In the genomic region with DNA sequence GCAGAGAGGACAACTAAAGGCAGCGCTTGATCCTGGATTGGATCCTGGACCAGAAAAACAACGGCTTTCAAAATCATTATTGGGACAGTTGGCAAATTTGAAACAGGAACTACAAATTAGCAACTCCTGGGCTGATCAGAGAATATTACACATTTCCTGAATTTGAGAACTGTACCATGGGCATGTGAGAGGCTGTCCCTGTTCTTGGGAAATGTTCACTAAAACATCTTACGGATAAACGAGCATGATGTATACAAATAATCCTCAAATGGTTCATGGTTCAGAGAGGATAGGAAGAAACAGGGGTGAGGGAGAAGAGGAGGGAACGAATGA, we compare ENCODE assay signal across 18 cellular contexts. TPM values are rescaled to one million over a fixed set of nuclear protein-coding genes. Genes with fewer than 3 reads are reported as not detected.
DNase-seq lines count a peak whose midpoint lies in the region; ATAC-seq and TF ChIP-seq lines count a peak whose summit lies in the region.
"Had no signal": no experiment of that assay in that cellular context is flagged by ENCODE, and none has a peak within 500 bp of the region (broad histone marks: within the 10 kb centered on the region; RNA-seq: fewer than 3 reads in every experiment).

No MANE protein-coding gene starts in this region.

- TF ChIP-seq CTCF in vagina (IDR thresholded peaks at IDR 0.05) = no peak

- H3K27ac ChIP-seq in mesodermal cell (ENCODE audit: low read depth, low read length, severe bottlenecking) (peak overlapping the region; percentile 29), vagina (peak overlapping the region; percentile 68)

- CTCF ChIA-PET in activated naive CD4-positive, alpha-beta T cell treated with anti-CD3 and anti-CD28 coated beads for 36 hours (lab: Charles Lee) = interaction anchor here (1.8 kb wide), 1 partner anchor 65 kb away, joined by 16 read pairs; no protein-coding TSS in a partner anchor

- peaks cover 5% of the 10 kb centered on the region for H3K4me1 Mint-ChIP-seq in activated naive CD4-positive, alpha-beta T cell treated with anti-CD3 and anti-CD28 coated beads for 36 hours (ENCODE audit: low read depth)
- H3K4me1 Mint-ChIP-seq in activated T-helper 17 cell treated with anti-CD3 and anti-CD28 coated beads, Interleukin-2, amount 50 U/mL, for 72 hours = peaks cover 3% of the 10 kb centered on the region

- no peak for DNase-seq in activated naive CD4-positive, alpha-beta T cell treated with anti-CD3 and anti-CD28 coated beads, Interleukin-2, amount 50 U/mL, for 72 hours (ENCODE audit: low spot score in 2 of 2)
- no peak for DNase-seq in activated naive CD4-positive, alpha-beta T cell treated with anti-CD3 and anti-CD28 coated beads for 36 hours
- DNase-seq in adipocyte (ENCODE audit: low read depth) (no peak), vagina (ENCODE audit: extremely low spot score in 2 of 2) (no peak), NCI-H1694 (lab: John Stamatoyannopoulos, UW) (no peak), superior temporal gyrus (ENCODE audit: extremely low spot score) (no peak)
- DNase-seq: activated CD4-positive, alpha-beta T cell treated with anti-CD3 and anti-CD28 coated beads, Interleukin-2, amount 50 U/mL, for 4 hours; Calu3; H7; immature natural killer cell; KG1; mucosa of descending colon; NCI-H187; NCI-H524; stimulated activated CD4-positive, alpha-beta T cell treated with anti-CD3 and anti-CD28 coated beads, Interleukin-2, amount 100 ng/mL, for 24 hours had no signal

- H3K9me3 ChIP-seq in adipocyte (ENCODE audit: control insufficient read depth, low read length) (no peaks in the 10 kb centered on the region), mesodermal cell (ENCODE audit: control insufficient read depth, low read length) (no peaks in the 10 kb centered on the region), vagina (no peaks in the 10 kb centered on the region)
- H3K9me3 ChIP-seq: mucosa of descending colon had no signal

- no peak for ATAC-seq in activated naive CD4-positive, alpha-beta T cell treated with anti-CD3 and anti-CD28 coated beads, Interleukin-2, amount 50 U/mL, for 72 hours
- ATAC-seq in activated T-helper 17 cell treated with anti-CD3 and anti-CD28 coated beads, Interleukin-2, amount 50 U/mL, for 72 hours (replicated peaks) = no peak

- H3K27me3 Mint-ChIP-seq in activated naive CD4-positive, alpha-beta T cell treated with anti-CD3 and anti-CD28 coated beads for 36 hours (ENCODE audit: low read depth) = no peaks in the 10 kb centered on the region
- H3K27me3 Mint-ChIP-seq in activated T-helper 17 cell treated with anti-CD3 and anti-CD28 coated beads, Interleukin-2, amount 50 U/mL, for 72 hours = no peaks in the 10 kb centered on the region

- H3K27me3 ChIP-seq in adipocyte (replicated peaks; ENCODE audit: control insufficient read depth, insufficient read depth, low read length) (no peaks in the 10 kb centered on the region), vagina (no peaks in the 10 kb centered on the region)

- WGBS in mesodermal cell (ENCODE audit: insufficient coverage in 2 of 2), 2 experiments = 100% methylated on average over 1 to 4 of the region's 5 CpGs

- H3K4me3 ChIP-seq in adipocyte (ENCODE audit: low read length) (peak overlapping the region; percentile 23), mesodermal cell (ENCODE audit: extremely low read depth, insufficient read depth, low read length, poor library complexity, severe bottlenecking) (no peak overlapping the region), vagina (no peak overlapping the region)
- H3K4me3 ChIP-seq: mucosa of descending colon had no signal

- no peak overlapping the region for H3K4me3 Mint-ChIP-seq in activated naive CD4-positive, alpha-beta T cell treated with anti-CD3 and anti-CD28 coated beads for 36 hours
- no peak overlapping the region for H3K4me3 Mint-ChIP-seq in activated T-helper 17 cell treated with anti-CD3 and anti-CD28 coated beads, Interleukin-2, amount 50 U/mL, for 72 hours
- H3K4me3 Mint-ChIP-seq: activated T-helper 1 cell treated with anti-CD3 and anti-CD28 coated beads, Interleukin-12 subunit alpha, Interleukin-12 subunit beta, Interleukin-2, Interleukin-4 antibody, amounts not matched to agents 30 ng/mL and 10 ng/mL and 1 ng/mL, durations not matched to agents 14 hours and 24 hours and 36 hours; immature natural killer cell had no signal

- peaks cover 5 to 6% of the 10 kb centered on the region in 2 donors for H3K36me3 Mint-ChIP-seq in activated naive CD4-positive, alpha-beta T cell treated with anti-CD3 and anti-CD28 coated beads, Interleukin-2, amount 50 U/mL, for 72 hours
- peaks cover 6% of the 10 kb centered on the region for H3K36me3 Mint-ChIP-seq in activated naive CD4-positive, alpha-beta T cell treated with anti-CD3 and anti-CD28 coated beads for 36 hours (ENCODE audit: low read depth)
- H3K36me3 Mint-ChIP-seq in activated T-helper 17 cell treated with anti-CD3 and anti-CD28 coated beads, Interleukin-2, amount 50 U/mL, for 72 hours (ENCODE audit: low read depth) = peaks cover 28% of the 10 kb centered on the region

- TF ChIP-seq POLR2A in vagina (IDR thresholded peaks at IDR 0.05) = no peak

- peaks cover 11% of the 10 kb centered on the region for H3K36me3 ChIP-seq in adipocyte (ENCODE audit: control insufficient read depth, insufficient read depth, low read length, severe bottlenecking)
- peaks cover 47% of the 10 kb centered on the region for H3K36me3 ChIP-seq in mesodermal cell (ENCODE audit: control insufficient read depth, insufficient read depth, low read length)
- peaks cover 0 to 9% of the 10 kb centered on the region in 2 donors for H3K36me3 ChIP-seq in vagina

- H3K27ac Mint-ChIP-seq in activated naive CD4-positive, alpha-beta T cell treated with anti-CD3 and anti-CD28 coated beads, Interleukin-2, amount 50 U/mL, for 72 hours = peak overlapping the region; percentile 59 to 85
- no peak overlapping the region for H3K27ac Mint-ChIP-seq in activated naive CD4-positive, alpha-beta T cell treated with anti-CD3 and anti-CD28 coated beads for 36 hours
- H3K27ac Mint-ChIP-seq in activated T-helper 17 cell treated with anti-CD3 and anti-CD28 coated beads, Interleukin-2, amount 50 U/mL, for 72 hours = no peak overlapping the region

- H3K9me3 Mint-ChIP-seq in activated naive CD4-positive, alpha-beta T cell treated with anti-CD3 and anti-CD28 coated beads, Interleukin-2, amount 50 U/mL, for 72 hours = no peaks in the 10 kb centered on the region
- H3K9me3 Mint-ChIP-seq in activated naive CD4-positive, alpha-beta T cell treated with anti-CD3 and anti-CD28 coated beads for 36 hours = no peaks in the 10 kb centered on the region
- H3K9me3 Mint-ChIP-seq in activated T-helper 17 cell treated with anti-CD3 and anti-CD28 coated beads, Interleukin-2, amount 50 U/mL, for 72 hours = no peaks in the 10 kb centered on the region
- H3K9me3 Mint-ChIP-seq: activated T-helper 1 cell treated with anti-CD3 and anti-CD28 coated beads, Interleukin-12 subunit alpha, Interleukin-12 subunit beta, Interleukin-2, Interleukin-4 antibody, amounts not matched to agents 30 ng/mL and 10 ng/mL and 1 ng/mL, durations not matched to agents 14 hours and 24 hours and 36 hours; immature natural killer cell had no signal

- peaks cover 24% of the 10 kb centered on the region for H3K4me1 ChIP-seq in adipocyte (ENCODE audit: control insufficient read depth, insufficient read depth, low read length)
- peaks cover 15% of the 10 kb centered on the region for H3K4me1 ChIP-seq in mesodermal cell (ENCODE audit: control insufficient read depth, insufficient read depth, low read length, poor library complexity, severe bottlenecking)
- H3K4me1 ChIP-seq in vagina = no peaks in the 10 kb centered on the region

- intact Hi-C loops in activated naive CD4-positive, alpha-beta T cell treated with anti-CD3 and anti-CD28 coated beads for 36 hours (cut with micrococcal nuclease) = no loop called here
- intact Hi-C loops in vagina (cut with DNase I) = no loop called here

- H3K9ac ChIP-seq in adipocyte (ENCODE audit: low read length) = peak overlapping the region; percentile 26

RNA-seq across cellular contexts. Expression of gene ITGAE, which starts 2.3 kb away (rescaled TPM):
- total RNA-seq in activated naive CD4-positive, alpha-beta T cell treated with anti-CD3 and anti-CD28 coated beads, Interleukin-2, amount 50 U/mL, for 72 hours = 10 to 100 TPM; 36.7 to 48.0 TPM
- total RNA-seq in activated naive CD4-positive, alpha-beta T cell treated with anti-CD3 and anti-CD28 coated beads for 36 hours = 10 to 100 TPM; 31.7 to 32.4 TPM
- polyA plus RNA-seq in mesodermal cell (2013, experiment 1 of 2) = 45.7 TPM
- 39.8 TPM for polyA plus RNA-seq in mesodermal cell (2013, experiment 2 of 2)
- 30.9 TPM for total RNA-seq in vagina
- total RNA-seq in activated T-helper 17 cell treated with anti-CD3 and anti-CD28 coated beads, Interleukin-2, amount 50 U/mL, for 72 hours = 10 to 100 TPM; 24.2 to 43.2 TPM

RNA-seq across cellular contexts. Expression of gene NCBP3, which starts 42.8 kb away (rescaled TPM):
- total RNA-seq in activated naive CD4-positive, alpha-beta T cell treated with anti-CD3 and anti-CD28 coated beads, Interleukin-2, amount 50 U/mL, for 72 hours = 10 to 100 TPM; 35.4 to 44.4 TPM
- total RNA-seq in activated naive CD4-positive, alpha-beta T cell treated with anti-CD3 and anti-CD28 coated beads for 36 hours = 10 to 100 TPM; 33.9 to 40.4 TPM
- polyA plus RNA-seq in mesodermal cell (2013, experiment 1 of 2) = 47.0 TPM
- 44.5 TPM for polyA plus RNA-seq in mesodermal cell (2013, experiment 2 of 2)
- 20.6 TPM for total RNA-seq in vagina
- total RNA-seq in activated T-helper 17 cell treated with anti-CD3 and anti-CD28 coated beads, Interleukin-2, amount 50 U/mL, for 72 hours = 10 to 100 TPM; 30.8 to 40.4 TPM

Comparison
In these comparisons a context has a peak if more than half of its experiments do, and no peak if none do; other contexts are left out.
1. H3K27ac Mint-ChIP-seq: peak in activated naive CD4-positive, alpha-beta T cell treated with anti-CD3 and anti-CD28 coated beads, Interleukin-2, amount 50 U/mL, for 72 hours (2 of 2); none in activated naive CD4-positive, alpha-beta T cell treated with anti-CD3 and anti-CD28 coated beads for 36 hours (single experiment) and activated T-helper 17 cell treated with anti-CD3 and anti-CD28 coated beads, Interleukin-2, amount 50 U/mL, for 72 hours (single experiment).